In the genomic region with DNA sequence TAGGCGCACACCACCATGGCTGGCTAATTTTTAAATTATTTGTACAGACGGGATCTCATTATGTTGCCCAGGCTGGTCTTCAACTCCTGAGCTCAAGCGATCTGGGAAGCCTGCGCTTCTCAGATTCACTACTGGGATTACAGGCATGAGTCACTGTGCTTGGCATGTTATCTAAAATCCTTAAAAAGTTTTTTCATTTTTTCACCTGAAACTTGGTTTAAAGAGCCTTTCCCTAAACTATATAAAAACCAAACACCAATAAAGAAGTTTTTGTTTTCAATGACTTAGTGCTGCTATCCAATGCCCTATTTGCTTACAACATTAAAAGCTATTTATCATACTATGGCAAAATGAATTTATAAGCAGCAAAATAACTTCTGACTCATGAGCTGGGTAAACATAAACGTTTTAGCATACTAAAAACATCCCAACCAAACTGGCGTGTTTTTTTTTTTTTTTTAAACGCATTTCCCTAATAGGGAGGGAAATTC, we compare ENCODE assay signal across 12 cellular contexts.
DNase-seq lines count a peak whose midpoint lies in the region; ATAC-seq, FAIRE-seq and TF ChIP-seq lines count a peak whose summit lies in the region.
"Had no signal": no experiment of that assay in that cellular context is flagged by ENCODE, and none has a peak within 500 bp of the region (broad histone marks: within the 10 kb centered on the region; RNA-seq: fewer than 3 reads in every experiment).

No MANE protein-coding gene starts in this region.

- H3K36me3 ChIP-seq in breast epithelium = peaks cover 7% of the 10 kb centered on the region
- no peaks in the 10 kb centered on the region for H3K36me3 ChIP-seq in hepatocyte (replicated peaks; ENCODE audit: insufficient read depth, low read depth)
- H3K36me3 ChIP-seq in upper lobe of left lung = peaks cover 0 to 64% (median 20%) of the 10 kb centered on the region in 4 donors

- CTCF ChIA-PET in MCF 10A (lab: Yijun Ruan, JAX) = interaction anchor here (0.5 to 1.3 kb wide), 6 partner anchors 9 to 152 kb away, joined by 3 to 8 read pairs (median 4); no protein-coding TSS in a partner anchor

- no peaks in the 10 kb centered on the region for H3K27me3 Mint-ChIP-seq in MCF 10A (ENCODE audit: insufficient read depth, unreplicated experiment)

- H3K27ac ChIP-seq in breast epithelium (no peak overlapping the region), hepatocyte (peak overlapping the region; percentile 63), upper lobe of left lung (peak overlapping the region in 3 of 4 donors; percentile 5 to 55 (median 14))

- H3K36me3 Mint-ChIP-seq in MCF 10A (ENCODE audit: insufficient read depth, unreplicated experiment) = peaks cover 83% of the 10 kb centered on the region

- no peak overlapping the region for H2AFZ ChIP-seq in hepatocyte

- no peaks in the 10 kb centered on the region for H4K20me1 ChIP-seq in hepatocyte (ENCODE audit: insufficient read depth, poor library complexity, severe bottlenecking)

- H3K9me2 ChIP-seq in hepatocyte (replicated peaks; ENCODE audit: insufficient read depth) = no peaks in the 10 kb centered on the region

- H3K4me3 ChIP-seq in breast epithelium (no peak overlapping the region), astrocyte of the cerebellum (ENCODE audit: low read depth, low read length) (no peak overlapping the region), hepatocyte (no peak overlapping the region), upper lobe of left lung (no peak overlapping the region)

- TF ChIP-seq CTCF in MCF 10A (IDR thresholded peaks at IDR 0.05; ENCODE audit: unreplicated experiment) (no peak), breast epithelium (IDR thresholded peaks at IDR 0.05) (no peak), astrocyte of the cerebellum (IDR thresholded peaks at IDR 0.05; ENCODE audit: low read depth, low read length, missing control alignments) (no peak), hepatocyte (IDR thresholded peaks at IDR 0.05; ENCODE audit: poor library complexity) (no peak), upper lobe of left lung (IDR thresholded peaks at IDR 0.05) (no peak), D721Med (IDR thresholded peaks at IDR 0.05; ENCODE audit: insufficient read depth, missing control alignments) (no peak)

- no peaks in the 10 kb centered on the region for H3K27me3 ChIP-seq in breast epithelium
- no peaks in the 10 kb centered on the region for H3K27me3 ChIP-seq in hepatocyte
- no peaks in the 10 kb centered on the region for H3K27me3 ChIP-seq in upper lobe of left lung

- TF ChIP-seq POLR2A in breast epithelium (IDR thresholded peaks at IDR 0.05) (no peak), upper lobe of left lung (IDR thresholded peaks at IDR 0.05) (no peak)

- no peaks in the 10 kb centered on the region for H3K79me2 ChIP-seq in hepatocyte

- WGBS in hepatocyte (ENCODE audit: low lambda C conversion rate, missing lambda C conversion rate) = 71% methylated on average over 7 of the region's 7 CpGs
- 81 to 89% methylated on average over 7 of the region's 7 CpGs for WGBS in upper lobe of left lung, 2 donors

- DNase-seq in MCF 10A (ENCODE audit: unreplicated experiment) (peak; percentile 48), breast epithelium (ENCODE audit: low spot score in 2 of 2) (no peak), astrocyte of the cerebellum (ENCODE audit: low read depth) (peak; percentile 33), hepatocyte (ENCODE audit: low spot score) (peak; percentile 39), upper lobe of left lung (no peak), SKM-1 (lab: John Stamatoyannopoulos, UW; ENCODE audit: unreplicated experiment) (no peak), GM19240 (ENCODE audit: insufficient read length, low spot score) (no peak), D721Med (ENCODE audit: insufficient read length, low spot score) (no peak)
- DNase-seq: activated CD4-positive, alpha-beta T cell treated with anti-CD3 and anti-CD28 coated beads, Interleukin-2, amount 50 U/mL, for 4 hours; activated effector memory CD4-positive, alpha-beta T cell treated with anti-CD3 and anti-CD28 coated beads, Interleukin-2, amount 50 U/mL, for 16 hours; left cardiac atrium had no signal

- no peak for FAIRE-seq in D721Med (lab: Jason Lieb, UNC)
- FAIRE-seq: colon had no signal

- H3K4me1 Mint-ChIP-seq in MCF 10A (ENCODE audit: insufficient read depth, unreplicated experiment) = peaks cover 5% of the 10 kb centered on the region

- H3K4me1 ChIP-seq in breast epithelium (no peaks in the 10 kb centered on the region), hepatocyte (ENCODE audit: insufficient read depth) (no peaks in the 10 kb centered on the region), upper lobe of left lung (peaks cover 0 to 5% (median 0%) of the 10 kb centered on the region in 4 donors)

- H3K9me3 Mint-ChIP-seq in MCF 10A (ENCODE audit: unreplicated experiment) = no peaks in the 10 kb centered on the region

- H3K4me2 ChIP-seq in hepatocyte = peak overlapping the region; percentile 32

- ATAC-seq in upper lobe of left lung (ENCODE audit: low FRiP score in 2 of 2) = peak in 1 of 2 donors; percentile 63

- no peaks in the 10 kb centered on the region for H3K9me3 ChIP-seq in breast epithelium
- no peaks in the 10 kb centered on the region for H3K9me3 ChIP-seq in hepatocyte (ENCODE audit: low read depth)
- no peaks in the 10 kb centered on the region for H3K9me3 ChIP-seq in upper lobe of left lung

- POLR2A ChIA-PET in MCF 10A (lab: Yijun Ruan, JAX) = interaction anchor here (0.6 kb wide), 1 partner anchor 76 kb away, joined by 5 read pairs; no protein-coding TSS in a partner anchor

- H3K27ac Mint-ChIP-seq in MCF 10A (ENCODE audit: low read depth, unreplicated experiment) = no peak overlapping the region

- intact Hi-C loops in MCF 10A (cut with micrococcal nuclease) (loop anchor here (10.0 kb wide), 1 partner anchor 131 kb away; a partner anchor contains a TSS), breast epithelium (cut with DNase I; ENCODE audit: low total_unique reads) (no loop called here)

- no TSS peak for BruUV-seq in MCF 10A (replicated peaks; lab: Mats Ljungman, UMichigan)

- H3K4me3 Mint-ChIP-seq in MCF 10A (ENCODE audit: unreplicated experiment) = no peak overlapping the region

- in situ Hi-C loops in astrocyte of the cerebellum (cut with HindIII; ENCODE audit: low sequenced_read_pairs) = no loop called here

- TF ChIP-seq EP300 in upper lobe of left lung (IDR thresholded peaks at IDR 0.05) = no peak

Comparison
In these comparisons a context has a peak if more than half of its experiments do, and no peak if none do; other contexts are left out.
1. DNase-seq: peak in MCF 10A (single experiment), astrocyte of the cerebellum (single experiment) and hepatocyte (single experiment); none in breast epithelium (0 of 2), upper lobe of left lung (0 of 2), SKM-1 (single experiment), GM19240 (single experiment) and D721Med (single experiment).
2. H3K27ac ChIP-seq: peak in hepatocyte (single experiment) and upper lobe of left lung (3 of 4); none in breast epithelium (0 of 2).